Comparison of ENCODE assay signal across 13 cellular contexts in genomic region chr5:115329475-115329874, GRCh38. TPM values are rescaled to one million over a fixed set of nuclear protein-coding genes. Genes with fewer than 3 reads are reported as not detected.
DNase-seq lines count a peak whose midpoint lies in the region; ATAC-seq and TF ChIP-seq lines count a peak whose summit lies in the region.
"Had no signal": no experiment of that assay in that cellular context is flagged by ENCODE, and none has a peak within 500 bp of the region (broad histone marks: within the 10 kb centered on the region; RNA-seq: fewer than 3 reads in every experiment).

No MANE protein-coding gene starts in this region.

- H3K27me3 ChIP-seq in Karpas-422 (ENCODE audit: low read length) (no peaks in the 10 kb centered on the region), Peyer's patch (no peaks in the 10 kb centered on the region), iPS-15b (ENCODE audit: control insufficient read depth, insufficient read depth, low read length) (no peaks in the 10 kb centered on the region)
- H3K27me3 ChIP-seq: adrenal gland, gastrocnemius medialis had no signal

- H3K9me3 ChIP-seq in Karpas-422 (ENCODE audit: low read length) (no peaks in the 10 kb centered on the region), Peyer's patch (no peaks in the 10 kb centered on the region), iPS-15b (ENCODE audit: control insufficient read depth, insufficient read depth, low read length) (no peaks in the 10 kb centered on the region)
- H3K9me3 ChIP-seq: adrenal gland, gastrocnemius medialis had no signal

- H3K9ac ChIP-seq in Karpas-422 (ENCODE audit: low read length): no peak overlapping the region
- H3K9ac ChIP-seq in iPS-15b (ENCODE audit: low read depth, low read length): no peak overlapping the region

- H3K4me3 ChIP-seq in Karpas-422 (ENCODE audit: low read length) (no peak overlapping the region), Peyer's patch (no peak overlapping the region), iPS-15b (ENCODE audit: low read depth, low read length) (peak overlapping the region; percentile 16)
- H3K4me3 ChIP-seq: adrenal gland, gastrocnemius medialis had no signal

- no peaks in the 10 kb centered on the region for H3K79me2 ChIP-seq in Karpas-422 (ENCODE audit: low read length)

- no peaks in the 10 kb centered on the region for H4K20me1 ChIP-seq in Karpas-422 (ENCODE audit: insufficient read depth, low read depth, low read length)

- peak; percentile 72 for DNase-seq in ELF-1 (ENCODE audit: low read depth, low spot score)
- DNase-seq in Karpas-422: peak; percentile 70
- DNase-seq in Peyer's patch: peak in 2 of 3 donors; percentile 51 to 56
- no peak for DNase-seq in NCI-H2107 (lab: John Stamatoyannopoulos, UW)
- no peak for DNase-seq in T-helper 2 cell
- DNase-seq: activated CD4-positive, alpha-beta T cell treated with anti-CD3 and anti-CD28 coated beads, Interleukin-2, amount 50 U/mL, for 48 hours; adrenal gland; gastrocnemius medialis; kidney glomerular epithelial cell; T-helper 17 cell had no signal

- TF ChIP-seq CTCF in Peyer's patch (IDR thresholded peaks at IDR 0.05): no peak

- H3K4me1 ChIP-seq in Karpas-422 (ENCODE audit: low read length): peaks cover 17% of the 10 kb centered on the region
- H3K4me1 ChIP-seq in Peyer's patch: no peaks in the 10 kb centered on the region
- H3K4me1 ChIP-seq in iPS-15b (ENCODE audit: control insufficient read depth, insufficient read depth, low read length): peaks cover 14% of the 10 kb centered on the region
- H3K4me1 ChIP-seq: adrenal gland had no signal

- peak overlapping the region; percentile 28 for H3K4me2 ChIP-seq in Karpas-422 (ENCODE audit: low read depth, low read length, poor library complexity, severe bottlenecking)

- H3K27ac ChIP-seq in Karpas-422 (ENCODE audit: low read length): no peak overlapping the region
- H3K27ac ChIP-seq in Peyer's patch: no peak overlapping the region
- H3K27ac ChIP-seq: adrenal gland, gastrocnemius medialis had no signal

- no peak for TF ChIP-seq POLR2A in Peyer's patch (IDR thresholded peaks at IDR 0.05)

- peak overlapping the region; percentile 32; the same call in 1 of the 2 replicates for H2AFZ ChIP-seq in Karpas-422 (ENCODE audit: low read length)

- no peaks in the 10 kb centered on the region for H3K9me2 ChIP-seq in Karpas-422 (replicated peaks; ENCODE audit: insufficient read depth, low read length)

- ATAC-seq in HG02571 (IDR thresholded peaks at IDR 0.05; ENCODE audit: unreplicated experiment) (no peak), HG03097 (IDR thresholded peaks at IDR 0.05; ENCODE audit: low FRiP score, unreplicated experiment) (no peak)
- ATAC-seq: gastrocnemius medialis, T-helper 17 cell had no signal

- H3K36me3 ChIP-seq in Karpas-422 (ENCODE audit: insufficient read depth, low read length) (no peaks in the 10 kb centered on the region), Peyer's patch (no peaks in the 10 kb centered on the region), iPS-15b (ENCODE audit: control insufficient read depth, insufficient read depth, low read length) (no peaks in the 10 kb centered on the region)
- H3K36me3 ChIP-seq: adrenal gland, gastrocnemius medialis had no signal

RNA-seq across cellular contexts. Expression of gene CCDC112, which starts 33.0 kb away (rescaled TPM):
- total RNA-seq in Karpas-422 (2014; rRNA removed; shearing (Covaris generic); ENCODE audit: low replicate concordance): 8.0 and 13.0 TPM in 2 replicates
- total RNA-seq in Peyer's patch: 10 to 100 TPM in 2 of 4 donors, 1 to 10 TPM in 2; 6.8 to 13.2 (median 10.5) TPM

Comparison
In these comparisons a context has a peak if more than half of its experiments do, and no peak if none do; other contexts are left out.
1. DNase-seq: peak in ELF-1 (single experiment), Karpas-422 (single experiment) and Peyer's patch (2 of 3); none in NCI-H2107 (single experiment) and T-helper 2 cell (0 of 5).